Comparison of ENCODE assay signal across 36 cellular contexts in the genomic region with DNA sequence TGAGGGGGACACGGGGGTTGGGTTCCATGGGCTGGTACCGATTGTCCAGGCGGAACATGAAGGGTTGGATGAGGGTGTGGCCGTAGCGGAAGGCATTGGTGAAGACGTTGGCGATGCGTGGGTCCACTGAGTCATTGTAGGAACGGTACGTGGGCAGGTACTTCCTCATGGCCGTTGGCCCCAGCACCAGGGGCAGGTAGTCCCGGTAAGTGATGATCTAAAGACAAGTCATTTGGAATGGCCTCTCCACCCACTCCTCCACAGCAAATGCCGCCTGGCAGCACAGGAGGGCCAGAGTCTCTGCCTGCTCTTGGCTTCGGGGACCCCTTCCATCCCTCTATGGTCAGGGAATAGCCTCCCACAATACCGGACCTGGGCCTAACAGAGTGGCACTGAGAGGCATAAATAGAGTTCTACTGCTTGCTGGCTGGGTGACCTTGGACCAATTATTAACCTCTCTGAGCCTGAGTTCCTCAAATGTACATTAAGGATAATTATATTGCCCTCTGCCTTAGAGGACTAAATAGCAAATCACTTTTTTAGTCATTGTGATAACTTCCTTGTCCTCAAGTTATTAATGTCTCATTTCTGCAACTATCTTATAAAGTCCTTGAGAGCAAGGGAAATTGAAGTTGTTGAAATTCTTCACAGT. TPM values are rescaled to one million over a fixed set of nuclear protein-coding genes. Genes with fewer than 3 reads are reported as not detected.
DNase-seq lines count a peak whose midpoint lies in the region; ATAC-seq, FAIRE-seq and TF ChIP-seq lines count a peak whose summit lies in the region.
"Had no signal": no experiment of that assay in that cellular context is flagged by ENCODE, and none has a peak within 500 bp of the region (broad histone marks: within the 10 kb centered on the region; RNA-seq: fewer than 3 reads in every experiment).

No MANE protein-coding gene starts in this region.

- no peaks in the 10 kb centered on the region for H3F3A ChIP-seq in SK-N-SH (replicated peaks; ENCODE audit: insufficient read depth)

- H3K4me3 ChIP-seq in SK-N-SH (ENCODE audit: low read depth in 2 of 2, low read length in 1 of 2) (no peak overlapping the region), GM12878 (no peak overlapping the region), spleen (no peak overlapping the region), prostate gland (no peak overlapping the region)
- H3K4me3 ChIP-seq: HAP-1, heart left ventricle, sigmoid colon, tibial nerve had no signal

- RAD21 ChIA-PET in GM12878 (lab: Charles Lee; ENCODE audit: unreplicated experiment) = no interaction called here

- TF ChIP-seq RAD21 in SK-N-SH (IDR thresholded peaks at IDR 0.05; ENCODE audit: low read length) (no peak), GM12878 (IDR thresholded peaks at IDR 0.05; ENCODE audit: insufficient read depth, low read depth, low read length) (no peak)

- H3K27ac ChIP-seq in SK-N-SH (ENCODE audit: low read depth in 2 of 2, low read length in 1 of 2) (no peak overlapping the region), GM12878 (ENCODE audit: control insufficient read depth, insufficient read depth) (no peak overlapping the region), spleen (no peak overlapping the region), prostate gland (no peak overlapping the region)
- H3K27ac ChIP-seq: 22Rv1, foreskin keratinocyte, heart left ventricle, neutrophil, sigmoid colon, tibial nerve had no signal

- H3K9ac ChIP-seq in SK-N-SH = no peak overlapping the region
- no peak overlapping the region for H3K9ac ChIP-seq in GM12878 (ENCODE audit: control insufficient read depth, insufficient read depth, low read length)

- POLR2A ChIA-PET in SK-N-SH (lab: Yijun Ruan, JAX) = no interaction called here
- POLR2A ChIA-PET in GM12878 (lab: Charles Lee) = no interaction called here

- 62% methylated on average over 14 of the region's 15 CpGs for WGBS in SK-N-SH (ENCODE audit: low lambda C conversion rate)
- under 1% methylated on average over 14 of the region's 15 CpGs for WGBS in GM12878 (ENCODE audit: insufficient coverage, insufficient replicate concordance, low lambda C conversion rate, missing lambda C conversion rate)
- WGBS in spleen, 5 donors = 46 to 84% (median 59%) methylated on average over 15 of the region's 15 CpGs
- WGBS in prostate gland = 87% methylated on average over 15 of the region's 15 CpGs

- CTCF ChIA-PET in SK-N-SH (lab: Yijun Ruan, JAX) = interaction anchor here (1.4 to 2.2 kb wide), 2 partner anchors 25 to 31 kb away, joined by 6 to 19 read pairs; no protein-coding TSS in a partner anchor
- CTCF ChIA-PET in GM12878 (lab: Yijun Ruan, JAX) = interaction anchor here (1.6 kb wide), 1 partner anchor 30 kb away, joined by 4 read pairs; no protein-coding TSS in a partner anchor

- H3K4me2 ChIP-seq in SK-N-SH (no peak overlapping the region), GM12878 (ENCODE audit: control insufficient read depth, insufficient read depth) (no peak overlapping the region)

- H3K9me3 ChIP-seq in SK-N-SH (no peaks in the 10 kb centered on the region), GM12878 (replicated peaks; ENCODE audit: control insufficient read depth, insufficient read depth, low read length) (no peaks in the 10 kb centered on the region), spleen (no peaks in the 10 kb centered on the region), prostate gland (no peaks in the 10 kb centered on the region)
- H3K9me3 ChIP-seq: HAP-1, heart left ventricle, neutrophil, sigmoid colon, tibial nerve had no signal

- no peaks in the 10 kb centered on the region for H3K36me3 ChIP-seq in SK-N-SH (replicated peaks in 1 of 2; ENCODE audit: control insufficient read depth in 1 of 2, insufficient read depth in 2 of 2, low read length in 1 of 2)
- H3K36me3 ChIP-seq in GM12878 (ENCODE audit: control insufficient read depth in 2 of 2, insufficient read depth in 2 of 2, low read length in 1 of 2) = no peaks in the 10 kb centered on the region
- H3K36me3 ChIP-seq in spleen = no peaks in the 10 kb centered on the region
- H3K36me3 ChIP-seq in prostate gland = no peaks in the 10 kb centered on the region
- H3K36me3 ChIP-seq: HAP-1, heart left ventricle, neutrophil, sigmoid colon, tibial nerve had no signal

- H4K20me1 ChIP-seq in SK-N-SH (ENCODE audit: insufficient read depth) (no peaks in the 10 kb centered on the region), GM12878 (ENCODE audit: control insufficient read depth, insufficient read depth) (no peaks in the 10 kb centered on the region)

- no peaks in the 10 kb centered on the region for H3K9me2 ChIP-seq in SK-N-SH

- DNase-seq in SK-N-SH (peak; percentile 27), GM12892 (ENCODE audit: insufficient read length) (no peak), GM12878 (ENCODE audit: low read depth, low spot score) (no peak), spleen (peak; percentile 56), prostate gland (ENCODE audit: low spot score) (no peak), NAMALWA (ENCODE audit: low spot score) (no peak)
- DNase-seq: activated CD4-positive, alpha-beta T cell treated with anti-CD3 and anti-CD28 coated beads for 48 hours; activated naive CD4-positive, alpha-beta T cell treated with anti-CD3 and anti-CD28 coated beads for 36 hours; Calu3; CD4-positive, CD25-positive, alpha-beta regulatory T cell; central memory CD4-positive, alpha-beta T cell; dermis blood vessel endothelial cell; DMS79 treated with DMSO at 0.1 percent for 48 hours; endodermal cell; GDM1; heart left ventricle; kidney; NCI-H1436 treated with DMSO at 0.1 percent for 48 hours; NCI-H226; NCI-H526 treated with DMSO at 0.1 percent for 48 hours; SHP77 treated with DMSO at 0.1 percent for 48 hours; sigmoid colon; stimulated activated CD4-positive, alpha-beta T cell treated with anti-CD3 and anti-CD28 coated beads, Interleukin-4, amount 100 ng/mL, for 1 hour had no signal

- TF ChIP-seq EP300 in SK-N-SH (IDR thresholded peaks at IDR 0.05; ENCODE audit: borderline replicate concordance in 1 of 2, low read depth in 1 of 2, low read length in 1 of 2) (no peak), GM12878 (IDR thresholded peaks at IDR 0.05; ENCODE audit: borderline replicate concordance in 1 of 2, control insufficient read depth in 1 of 2, low read depth in 2 of 2, low read length in 2 of 2) (no peak)

- SMC1A ChIA-PET in GM12878 (lab: Charles Lee; ENCODE audit: uncharacterized antibody, unreplicated experiment) = no interaction called here

- H3K27me3 ChIP-seq in SK-N-SH (ENCODE audit: insufficient read depth) (peaks cover 23% of the 10 kb centered on the region), GM12878 (replicated peaks in 1 of 2; ENCODE audit: control insufficient read depth in 2 of 2, insufficient read depth in 2 of 2, low read length in 1 of 2) (no peaks in the 10 kb centered on the region; a peak in 1 of 4 replicates), spleen (replicated peaks in 1 of 7) (peaks cover 0 to 14% (median 0%) of the 10 kb centered on the region in 7 donors), prostate gland (replicated peaks; ENCODE audit: insufficient read depth) (no peaks in the 10 kb centered on the region)
- H3K27me3 ChIP-seq: neutrophil had no signal

- no peak for ATAC-seq in SK-N-SH treated with all-trans-retinoic acid at 6 μM for 48 hours
- peak; percentile 60 for ATAC-seq in GM12878
- no peak for ATAC-seq in GM19023 (IDR thresholded peaks at IDR 0.05; ENCODE audit: unreplicated experiment)
- ATAC-seq: foreskin keratinocyte, heart left ventricle, Panc1 had no signal

- no peaks in the 10 kb centered on the region for H3K79me2 ChIP-seq in SK-N-SH (ENCODE audit: insufficient read depth)
- no peaks in the 10 kb centered on the region for H3K79me2 ChIP-seq in GM12878 (ENCODE audit: control insufficient read depth, insufficient read depth, low read length)

- H3K4me1 ChIP-seq in SK-N-SH (ENCODE audit: control insufficient read depth in 1 of 2, insufficient read depth in 2 of 2, low read depth in 1 of 2, low read length in 1 of 2) = no peaks in the 10 kb centered on the region; a peak in 1 of 4 replicates
- H3K4me1 ChIP-seq in GM12878 (ENCODE audit: control insufficient read depth, insufficient read depth, low read length) = no peaks in the 10 kb centered on the region; the same call in 1 of the 2 replicates
- H3K4me1 ChIP-seq in spleen = peaks cover 0 to 28% (median 5%) of the 10 kb centered on the region in 6 donors
- H3K4me1 ChIP-seq in prostate gland (replicated peaks) = no peaks in the 10 kb centered on the region
- H3K4me1 ChIP-seq: foreskin keratinocyte, HAP-1 had no signal

- TF ChIP-seq POLR2A in GM12892 (IDR thresholded peaks at IDR 0.05; ENCODE audit: low read depth, low read length) (no peak), GM12878 (IDR thresholded peaks at IDR 0.05; ENCODE audit: low read depth, low read length) (no peak), spleen (IDR thresholded peaks at IDR 0.05) (no peak), prostate gland (IDR thresholded peaks at IDR 0.05) (no peak)

- H2AFZ ChIP-seq in SK-N-SH (ENCODE audit: low read depth) (no peak overlapping the region), GM12878 (ENCODE audit: control insufficient read depth, low read depth, low read length) (no peak overlapping the region)

- intact Hi-C loops in GM12878 (cut with micrococcal nuclease; ENCODE audit: unreplicated experiment) = no loop called here
- intact Hi-C loops in spleen (cut with DNase I; ENCODE audit: low total_unique reads) = no loop called here
- intact Hi-C loops in prostate gland (cut with DNase I) = no loop called here

- FAIRE-seq in GM12892 (lab: Jason Lieb, UNC) = peak; percentile 91
- FAIRE-seq in GM12878 (lab: Jason Lieb, UNC) = no peak
- FAIRE-seq: kidney had no signal

- in situ Hi-C loops in GM12878 (cut with MboI) = no loop called here

- TF ChIP-seq CTCF in SK-N-SH (IDR thresholded peaks at IDR 0.05) (no peak), GM12878 (IDR thresholded peaks at IDR 0.05 in 2 of 3, conservative IDR thresholded peaks at IDR 0.05 in 1 of 3; ENCODE audit: control insufficient read depth in 2 of 3, extremely low read depth in 1 of 3, insufficient read depth in 1 of 3, low read depth in 3 of 3, low read length in 3 of 3) (no peak), spleen (IDR thresholded peaks at IDR 0.05 in 8 of 11, conservative IDR thresholded peaks at IDR 0.05 in 3 of 11) (no peak), prostate gland (IDR thresholded peaks at IDR 0.05) (no peak)

- BruUV-seq in GM12878 (replicated peaks; lab: Mats Ljungman, UMichigan) = no TSS peak

RNA-seq across cellular contexts. Expression of gene MPO, which starts 7.2 kb away (rescaled TPM):
- polyA plus RNA-seq in SK-N-SH (2012; rRNA removed) (not detected in 2 replicates), GM12878 (2011; rRNA removed) (0.35 and 0.49 TPM in 2 replicates), GM12878 (2014; fragmentation: Illumina TruSeq; extraction: Trizol) (0.10 TPM in 1 of 2 replicates, not detected in the other), GM12878 (2014; fragmentation: Nextera tagmentation; extraction: Ambion mirVana) (under 1 TPM; 0.10 to 0.26 TPM), GM12878 (2014; rRNA removed) (0.14 TPM in 2 replicates), GM12878 (2016; fragmentation: Nextera tagmentation; extraction: Ambion mirVana) (under 1 TPM; 0.09 to 0.17 TPM), spleen (1 to 10 TPM in 2 of 3 donors, under 1 TPM in 1; 0.52 to 2.2 (median 2.0) TPM)
- polyA plus RNA-seq in SK-N-SH (2012; cell fraction: cytosol; rRNA removed) = not detected in 2 replicates
- polyA plus RNA-seq in SK-N-SH (2012; cell fraction: nucleus; rRNA removed) = not detected in 2 replicates
- polyA plus RNA-seq in GM12892 (2012; ENCODE audit: missing spikeins) = not detected
- not detected in 2 replicates for total RNA-seq in GM12878 (2013; cell fraction: nucleolus; rRNA removed)
- total RNA-seq in GM12878 (2014; rRNA removed) (0.05 and 0.06 TPM in 2 replicates), GM12878 (2014; rRNA removed; fragmentation: Illumina TruSeq; extraction: Trizol) (0.09 and 0.13 TPM in 2 replicates), GM12878 (2021) (0.08 and 0.23 TPM in 2 replicates), spleen (10 to 100 TPM in 5 of 7 donors, 1 to 10 TPM in 2; 5.8 to 75.7 (median 15.2) TPM), prostate gland (under 1 TPM in 1 of 2 donors, not detected in 1; 0.57 TPM)
- polyA plus RNA-seq in GM12878 (2011; ENCODE audit: low read depth) = not detected
- 0.33 and 0.45 TPM in 2 replicates for polyA plus RNA-seq in GM12878 (2011; cell fraction: cytosol; rRNA removed)
- polyA plus RNA-seq in GM12878 (2011; cell fraction: nucleus; rRNA removed) = 0.10 and 0.19 TPM in 2 replicates
- 0.08 TPM in 1 of 2 replicates, not detected in the other for polyA plus RNA-seq in GM12878 (2012)
- polyA minus RNA-seq in GM12878 (2011; rRNA and poly(A)+ RNA removed) = 0.15 and 0.37 TPM in 2 replicates
- not detected in 2 replicates for polyA minus RNA-seq in GM12878 (2011; cell fraction: cytosol; rRNA and poly(A)+ RNA removed)
- not detected in 2 replicates for polyA minus RNA-seq in GM12878 (2011; cell fraction: nucleus; rRNA and poly(A)+ RNA removed)
- total RNA-seq: activated naive CD4-positive, alpha-beta T cell treated with anti-CD3 and anti-CD28 coated beads for 36 hours; Calu3; CD4-positive, CD25-positive, alpha-beta regulatory T cell; dermis blood vessel endothelial cell; endodermal cell; foreskin keratinocyte; LHCN-M2; progenitor cell of endocrine pancreas; tibial nerve had no signal
- polyA plus RNA-seq: foreskin keratinocyte had no signal

RNA-seq across cellular contexts. Expression of gene LPO, which starts 35.2 kb away (rescaled TPM):
- polyA plus RNA-seq in SK-N-SH (2012; rRNA removed) (0.02 TPM in 1 of 2 replicates, not detected in the other), GM12878 (2011; rRNA removed) (0.03 TPM in 1 of 2 replicates, not detected in the other), GM12878 (2014; fragmentation: Illumina TruSeq; extraction: Trizol) (0.06 TPM in 1 of 2 replicates, not detected in the other), GM12878 (2014; fragmentation: Nextera tagmentation; extraction: Ambion mirVana) (not detected), GM12878 (2014; rRNA removed) (not detected in 2 replicates), GM12878 (2016; fragmentation: Nextera tagmentation; extraction: Ambion mirVana) (under 1 TPM in 1 of 2 experiments, not detected in 1; 0.11 TPM), spleen (under 1 TPM; 0.02 to 0.10 (median 0.06) TPM)
- polyA plus RNA-seq in SK-N-SH (2012; cell fraction: cytosol; rRNA removed) = 0.05 TPM in 1 of 2 replicates, not detected in the other
- not detected in 2 replicates for polyA plus RNA-seq in SK-N-SH (2012; cell fraction: nucleus; rRNA removed)
- polyA plus RNA-seq in GM12892 (2012; ENCODE audit: missing spikeins) = 0.08 TPM
- 0.10 TPM in 1 of 2 replicates, not detected in the other for total RNA-seq in GM12878 (2013; cell fraction: nucleolus; rRNA removed)
- total RNA-seq in GM12878 (2014; rRNA removed) (not detected in 2 replicates), GM12878 (2014; rRNA removed; fragmentation: Illumina TruSeq; extraction: Trizol) (not detected in 2 replicates), GM12878 (2021) (not detected in 2 replicates), spleen (not detected), prostate gland (not detected)
- not detected for polyA plus RNA-seq in GM12878 (2011; ENCODE audit: low read depth)
- polyA plus RNA-seq in GM12878 (2011; cell fraction: cytosol; rRNA removed) = 0.06 and 0.10 TPM in 2 replicates
- polyA plus RNA-seq in GM12878 (2011; cell fraction: nucleus; rRNA removed) = 0.12 TPM in 1 of 2 replicates, not detected in the other
- 0.25 TPM in 1 of 2 replicates, not detected in the other for polyA plus RNA-seq in GM12878 (2012)
- polyA minus RNA-seq in GM12878 (2011; rRNA and poly(A)+ RNA removed) = not detected in 2 replicates
- not detected in 2 replicates for polyA minus RNA-seq in GM12878 (2011; cell fraction: cytosol; rRNA and poly(A)+ RNA removed)
- not detected in 2 replicates for polyA minus RNA-seq in GM12878 (2011; cell fraction: nucleus; rRNA and poly(A)+ RNA removed)
- total RNA-seq: activated naive CD4-positive, alpha-beta T cell treated with anti-CD3 and anti-CD28 coated beads for 36 hours; Calu3; endodermal cell; foreskin keratinocyte; heart left ventricle; kidney; LHCN-M2; liver; myocyte; progenitor cell of endocrine pancreas; sigmoid colon; tibial nerve had no signal
- polyA plus RNA-seq: esophagus, foreskin keratinocyte, heart left ventricle, liver, sigmoid colon had no signal

RNA-seq across cellular contexts. Expression of gene MKS1, which starts 54.5 kb away (rescaled TPM):
- polyA plus RNA-seq in SK-N-SH (2012; rRNA removed) = 28.5 and 32.8 TPM in 2 replicates
- 22.0 and 22.7 TPM in 2 replicates for polyA plus RNA-seq in SK-N-SH (2012; cell fraction: cytosol; rRNA removed)
- 61.0 and 72.2 TPM in 2 replicates for polyA plus RNA-seq in SK-N-SH (2012; cell fraction: nucleus; rRNA removed)
- polyA plus RNA-seq in GM12892 (2012; ENCODE audit: missing spikeins) = 14.4 TPM
- total RNA-seq in GM12878 (2013; cell fraction: nucleolus; rRNA removed) = 46.9 and 53.2 TPM in 2 replicates
- total RNA-seq in GM12878 (2014; rRNA removed) = 13.6 and 16.2 TPM in 2 replicates
- 8.7 and 10.7 TPM in 2 replicates for total RNA-seq in GM12878 (2014; rRNA removed; fragmentation: Illumina TruSeq; extraction: Trizol)
- total RNA-seq in GM12878 (2021) = 13.1 and 16.8 TPM in 2 replicates
- 6.6 TPM for polyA plus RNA-seq in GM12878 (2011; ENCODE audit: low read depth)
- 12.1 and 17.7 TPM in 2 replicates for polyA plus RNA-seq in GM12878 (2011; rRNA removed)
- polyA plus RNA-seq in GM12878 (2011; cell fraction: cytosol; rRNA removed) = 11.8 and 12.3 TPM in 2 replicates
- 63.2 and 64.5 TPM in 2 replicates for polyA plus RNA-seq in GM12878 (2011; cell fraction: nucleus; rRNA removed)
- polyA plus RNA-seq in GM12878 (2012) = 10.4 and 13.2 TPM in 2 replicates
- polyA plus RNA-seq in GM12878 (2014; fragmentation: Illumina TruSeq; extraction: Trizol) = 12.2 and 13.2 TPM in 2 replicates
- polyA plus RNA-seq in GM12878 (2014; fragmentation: Nextera tagmentation; extraction: Ambion mirVana) = 1 to 10 TPM; 5.7 to 7.2 TPM
- 14.6 and 16.5 TPM in 2 replicates for polyA plus RNA-seq in GM12878 (2014; rRNA removed)
- polyA plus RNA-seq in GM12878 (2016; fragmentation: Nextera tagmentation; extraction: Ambion mirVana) = 10 to 100 TPM; 18.7 to 21.4 TPM
- 14.1 and 14.2 TPM in 2 replicates for polyA minus RNA-seq in GM12878 (2011; rRNA and poly(A)+ RNA removed)
- polyA minus RNA-seq in GM12878 (2011; cell fraction: cytosol; rRNA and poly(A)+ RNA removed) = 4.1 and 9.1 TPM in 2 replicates
- polyA minus RNA-seq in GM12878 (2011; cell fraction: nucleus; rRNA and poly(A)+ RNA removed) = 12.6 and 22.5 TPM in 2 replicates
- 10 to 100 TPM; 11.5 to 17.1 (median 13.7) TPM for total RNA-seq in spleen
- 10 to 100 TPM in 1 of 3 donors, 1 to 10 TPM in 2; 8.1 to 10.4 (median 9.5) TPM for polyA plus RNA-seq in spleen
- 10 to 100 TPM; 14.1 to 28.7 TPM for total RNA-seq in prostate gland

RNA-seq across cellular contexts. Expression of gene TSPOAP1, which starts 55.0 kb away (rescaled TPM):
- polyA plus RNA-seq in SK-N-SH (2012; rRNA removed) (0.79 and 1.9 TPM in 2 replicates), GM12878 (2011; rRNA removed) (11.6 and 16.4 TPM in 2 replicates), GM12878 (2014; fragmentation: Illumina TruSeq; extraction: Trizol) (1.2 and 4.2 TPM in 2 replicates), GM12878 (2014; fragmentation: Nextera tagmentation; extraction: Ambion mirVana) (under 1 TPM in 1 of 2 experiments, not detected in 1; 0.58 TPM), GM12878 (2014; rRNA removed) (8.5 and 10.9 TPM in 2 replicates), GM12878 (2016; fragmentation: Nextera tagmentation; extraction: Ambion mirVana) (1 to 10 TPM; 2.2 to 3.2 TPM), spleen (10 to 100 TPM; 11.5 to 26.5 (median 24.3) TPM)
- 0.28 and 0.97 TPM in 2 replicates for polyA plus RNA-seq in SK-N-SH (2012; cell fraction: cytosol; rRNA removed)
- polyA plus RNA-seq in SK-N-SH (2012; cell fraction: nucleus; rRNA removed) = 4.8 and 8.3 TPM in 2 replicates
- polyA plus RNA-seq in GM12892 (2012; ENCODE audit: missing spikeins) = 5.0 TPM
- 52.4 and 53.8 TPM in 2 replicates for total RNA-seq in GM12878 (2013; cell fraction: nucleolus; rRNA removed)
- total RNA-seq in GM12878 (2014; rRNA removed) (5.6 and 5.7 TPM in 2 replicates), GM12878 (2014; rRNA removed; fragmentation: Illumina TruSeq; extraction: Trizol) (2.8 and 3.6 TPM in 2 replicates), GM12878 (2021) (6.5 and 8.8 TPM in 2 replicates), spleen (10 to 100 TPM; 14.1 to 31.8 (median 18.5) TPM), prostate gland (10 to 100 TPM; 22.7 to 26.5 TPM)
- polyA plus RNA-seq in GM12878 (2011; ENCODE audit: low read depth) = 5.7 TPM
- 12.2 and 16.5 TPM in 2 replicates for polyA plus RNA-seq in GM12878 (2011; cell fraction: cytosol; rRNA removed)
- 164 and 168 TPM in 2 replicates for polyA plus RNA-seq in GM12878 (2011; cell fraction: nucleus; rRNA removed)
- 9.8 and 14.2 TPM in 2 replicates for polyA plus RNA-seq in GM12878 (2012)
- 7.2 and 17.1 TPM in 2 replicates for polyA minus RNA-seq in GM12878 (2011; rRNA and poly(A)+ RNA removed)
- 6.4 and 6.7 TPM in 2 replicates for polyA minus RNA-seq in GM12878 (2011; cell fraction: cytosol; rRNA and poly(A)+ RNA removed)
- 16.2 and 33.3 TPM in 2 replicates for polyA minus RNA-seq in GM12878 (2011; cell fraction: nucleus; rRNA and poly(A)+ RNA removed)
- total RNA-seq: Calu3 had no signal

Comparison
In these comparisons a context has a peak if more than half of its experiments do, and no peak if none do; other contexts are left out.
1. DNase-seq: peak in SK-N-SH (single experiment) and spleen (single experiment); none in GM12892 (single experiment), GM12878 (single experiment), prostate gland (single experiment) and NAMALWA (single experiment).
2. RNA of gene MPO, which starts 7.2 kb away (total RNA-seq): 5.8 to 75.7 TPM in spleen; 0.57 TPM in prostate gland and 0.05 to 0.23 TPM in GM12878; every median in the first group is over 4 times any median in the second.